Comparison of ENCODE assay signal across 8 cellular contexts in the genomic region with DNA sequence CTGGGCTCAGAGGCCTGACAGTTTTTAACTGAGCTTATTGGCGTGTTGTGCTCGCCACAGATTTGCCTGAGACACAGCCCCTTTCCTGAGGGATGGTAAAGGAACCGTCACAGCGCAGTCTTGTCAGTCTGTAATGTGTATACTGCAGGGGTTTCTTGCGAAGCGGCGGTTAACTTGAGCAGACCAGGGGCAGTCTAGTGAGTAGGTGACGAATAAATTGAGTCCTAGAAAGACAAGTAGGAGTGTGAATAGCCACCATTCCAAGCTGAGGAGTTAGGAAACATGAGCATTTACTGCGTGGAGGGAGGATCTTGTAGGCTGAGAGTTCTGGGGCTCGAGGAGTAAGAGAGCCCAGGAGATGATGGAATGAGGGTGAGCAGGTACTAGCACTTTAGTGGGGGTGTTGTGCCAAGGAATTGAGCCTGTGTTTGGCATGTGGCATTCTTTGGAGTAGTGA. TPM values are rescaled to one million over a fixed set of nuclear protein-coding genes. Genes with fewer than 3 reads are reported as not detected.
A peak's percentile ranks its signal among the peaks of the same experiment; 100 is the strongest.
DNase-seq lines count a peak whose midpoint lies in the region; ATAC-seq, FAIRE-seq and TF ChIP-seq lines count a peak whose summit lies in the region.

No MANE protein-coding gene starts in this region.

- peak overlapping the region; percentile 94 for H3K9ac ChIP-seq in HepG2 (ENCODE audit: insufficient read depth, low read depth, low read length)

- peaks cover 61% of the 10 kb centered on the region for H3K4me1 Mint-ChIP-seq in activated T-cell treated with anti-CD3 and anti-CD28 coated beads, Interleukin-2, amount 50 U/mL, for 24 hours (ENCODE audit: low read depth)
- peaks cover 45% of the 10 kb centered on the region for H3K4me1 Mint-ChIP-seq in type B pancreatic cell (ENCODE audit: unreplicated experiment)

- peaks cover 1 to 10% of the 10 kb centered on the region in 2 experiments; a peak in 2 of 5 replicates for H3K36me3 ChIP-seq in HepG2 (replicated peaks in 1 of 2; ENCODE audit: control insufficient read depth in 1 of 2, insufficient read depth in 2 of 2, low read length in 2 of 2)

- H3K4me3 ChIP-seq in astrocyte of the cerebellum (ENCODE audit: low read depth, low read length) (peak overlapping the region; percentile 56), HepG2 (replicated peaks in 1 of 3; ENCODE audit: insufficient read depth in 1 of 3, low read depth in 2 of 3, low read length in 3 of 3) (peak overlapping the region; percentile 92 to 94 (median 93))

- in situ Hi-C loops in astrocyte of the cerebellum (cut with HindIII; ENCODE audit: low sequenced_read_pairs) (no loop called here), HepG2 (cut with HindIII; ENCODE audit: extremely low pct_ligation_motif_present, low pct_unique_long_range_greater_than_20kb) (no loop called here)

- H3K4me1 ChIP-seq in HepG2 (ENCODE audit: insufficient read depth, low read length) = peaks cover 47% of the 10 kb centered on the region

- no peaks in the 10 kb centered on the region for H3K27me3 Mint-ChIP-seq in activated T-cell treated with anti-CD3 and anti-CD28 coated beads, Interleukin-2, amount 50 U/mL, for 24 hours
- no peaks in the 10 kb centered on the region for H3K27me3 Mint-ChIP-seq in type B pancreatic cell

- no peak overlapping the region for H2AFZ ChIP-seq in HepG2 (ENCODE audit: low read length)

- H3K9me3 Mint-ChIP-seq in activated T-cell treated with anti-CD3 and anti-CD28 coated beads, Interleukin-2, amount 50 U/mL, for 24 hours = no peaks in the 10 kb centered on the region
- no peaks in the 10 kb centered on the region for H3K9me3 Mint-ChIP-seq in type B pancreatic cell

- intact Hi-C loops in HepG2 (cut with micrococcal nuclease; ENCODE audit: unreplicated experiment) = loop anchor here (1.0 kb wide), 1 partner anchor 43 kb away; no protein-coding TSS in a partner anchor

- CTCF ChIA-PET in HepG2 (lab: Yijun Ruan, JAX; ENCODE audit: low intra/inter-chr PET ratio, low total read pairs) = no interaction called here

- H3K4me3 Mint-ChIP-seq in activated T-cell treated with anti-CD3 and anti-CD28 coated beads, Interleukin-2, amount 50 U/mL, for 24 hours = peak overlapping the region; percentile 96
- H3K4me3 Mint-ChIP-seq in type B pancreatic cell = peak overlapping the region; percentile 97

- FAIRE-seq in HepG2 (lab: Jason Lieb, UNC) = peak; percentile 21

- H3K27ac ChIP-seq in HepG2 (ENCODE audit: extremely low read length, insufficient read depth, low read length) = peak overlapping the region; percentile 87

- POLR2A ChIA-PET in HepG2 (lab: Yijun Ruan, JAX) = interaction anchor here (0.9 to 2.1 kb wide), 6 partner anchors 14 to 44 kb away, joined by 3 to 16 read pairs (median 4); no protein-coding TSS in a partner anchor

- BruUV-seq in HepG2 (replicated peaks; lab: Mats Ljungman, UMichigan) = no TSS peak

- TF ChIP-seq CTCF in astrocyte of the cerebellum (IDR thresholded peaks at IDR 0.05; ENCODE audit: low read depth, low read length, missing control alignments) = no peak
- TF ChIP-seq CTCF in HepG2 (CRISPR knock-in tag; IDR thresholded peaks at IDR 0.05) = no peak
- TF ChIP-seq CTCF in type B pancreatic cell (conservative IDR thresholded peaks at IDR 0.05) = no peak

- peaks cover 31% of the 10 kb centered on the region for H4K20me1 ChIP-seq in HepG2 (ENCODE audit: insufficient read depth, low read length)

- H3K9me3 ChIP-seq in HepG2 (ENCODE audit: low read length) = no peaks in the 10 kb centered on the region

- TF ChIP-seq EP300 in HepG2 (IDR thresholded peaks at IDR 0.05; ENCODE audit: low read depth in 2 of 2, low read length in 2 of 2) (no peak), HepG2 (CRISPR knock-in tag; IDR thresholded peaks at IDR 0.05; ENCODE audit: borderline replicate concordance) (no peak)

- no peak for ATAC-seq in HepG2
- no peak for ATAC-seq in HG03039 (IDR thresholded peaks at IDR 0.05; ENCODE audit: unreplicated experiment)

- H3K79me2 ChIP-seq in HepG2 (ENCODE audit: insufficient read depth, low read length) = peaks cover 61% of the 10 kb centered on the region

- peaks cover 51% of the 10 kb centered on the region for H3K36me3 Mint-ChIP-seq in activated T-cell treated with anti-CD3 and anti-CD28 coated beads, Interleukin-2, amount 50 U/mL, for 24 hours (ENCODE audit: low read depth)
- peaks cover 4% of the 10 kb centered on the region for H3K36me3 Mint-ChIP-seq in type B pancreatic cell

- no peak for TF ChIP-seq POLR2A in HepG2 (IDR thresholded peaks at IDR 0.05; ENCODE audit: insufficient read depth in 1 of 2, low read depth in 2 of 2, low read length in 2 of 2)

- H3K27ac Mint-ChIP-seq in activated T-cell treated with anti-CD3 and anti-CD28 coated beads, Interleukin-2, amount 50 U/mL, for 24 hours = peak overlapping the region; percentile 98
- H3K27ac Mint-ChIP-seq in type B pancreatic cell = peak overlapping the region; percentile 98

- peak overlapping the region; percentile 93 for H3K4me2 ChIP-seq in HepG2 (ENCODE audit: low read depth, low read length)

- peaks cover 0 to 4% of the 10 kb centered on the region in 2 experiments; a peak in 1 of 5 replicates for H3K27me3 ChIP-seq in HepG2 (ENCODE audit: control insufficient read depth in 1 of 2, insufficient read depth in 2 of 2, low read length in 2 of 2)

- no peak for DNase-seq in activated T-cell treated with anti-CD3 and anti-CD28 coated beads, Interleukin-2, amount 50 U/mL, for 24 hours
- no peak for DNase-seq in activated T-cell treated with anti-CD3 and anti-CD28 coated beads for 4 hours
- DNase-seq in astrocyte of the cerebellum (ENCODE audit: low read depth) = no peak
- DNase-seq in HepG2 (ENCODE audit: low spot score) = no peak
- DNase-seq in type B pancreatic cell (ENCODE audit: extremely low spot score, unreplicated experiment) = no peak
- DNase-seq in NCI-H2029 (lab: John Stamatoyannopoulos, UW) = no peak
- no peak for DNase-seq in NCI-H1417 (lab: John Stamatoyannopoulos, UW)

- no peak for TF ChIP-seq RAD21 in HepG2 (CRISPR knock-in tag; IDR thresholded peaks at IDR 0.05)

- 13% methylated on average over 7 of the region's 10 CpGs for WGBS in HepG2 (ENCODE audit: low lambda C conversion rate)

TF ChIP-seq in HepG2, 621 proteins besides CTCF, POLR2A, EP300 and RAD21 (continues in another document):
- TF ChIP-seq ZNF761 (CRISPR knock-in tag; conservative IDR thresholded peaks at IDR 0.05) (0 out of 2 replicates have a peak, but pooled peaks have one; percentile 40), ATF7-NPFF (CRISPR knock-in tag; IDR thresholded peaks at IDR 0.05; ENCODE audit: low read depth) (no peak)

RNA-seq across cellular contexts. Expression of a gene that starts 1.4 kb away (rescaled TPM):
- total RNA-seq in HepG2 (2016; rRNA removed; fragmentation: Illumina TruSeq; extraction: Trizol) (9.8 and 14.3 TPM in 2 replicates), type B pancreatic cell (ENCODE audit: low replicate concordance) (90.8 and 121 TPM in 2 replicates)
- 51.6 and 53.2 TPM in 2 replicates for total RNA-seq in HepG2 (2016; cell fraction: cytosol; rRNA removed; fragmentation: Illumina TruSeq; extraction: Trizol; ENCODE audit: low read depth)
- total RNA-seq in HepG2 (2016; cell fraction: insoluble cytoplasmic fraction; rRNA removed; fragmentation: Illumina TruSeq; extraction: Trizol) = 7.7 and 13.5 TPM in 2 replicates
- total RNA-seq in HepG2 (2016; cell fraction: membrane; rRNA removed; fragmentation: Illumina TruSeq; extraction: Trizol) = 31.3 and 33.8 TPM in 2 replicates
- 27.9 and 31.0 TPM in 2 replicates for total RNA-seq in HepG2 (2016; cell fraction: nucleus; rRNA removed; fragmentation: Illumina TruSeq; extraction: Trizol)
- polyA plus RNA-seq in HepG2 (2011; rRNA removed) = 27.0 and 31.0 TPM in 2 replicates
- polyA plus RNA-seq in HepG2 (2011; cell fraction: cytosol; rRNA removed) = 12.4 and 17.0 TPM in 2 replicates
- 131 and 178 TPM in 2 replicates for polyA plus RNA-seq in HepG2 (2011; cell fraction: nucleus; rRNA removed)
- polyA plus RNA-seq in HepG2 (2012) = 31.5 and 37.1 TPM in 2 replicates
- 6.4 and 9.0 TPM in 2 replicates for polyA plus RNA-seq in HepG2 (2016; cell fraction: cytosol; fragmentation: Illumina TruSeq; extraction: Trizol; ENCODE audit: low read depth)
- polyA plus RNA-seq in HepG2 (2016; cell fraction: insoluble cytoplasmic fraction; fragmentation: Illumina TruSeq; extraction: Trizol; ENCODE audit: low read depth) = 15.4 and 20.3 TPM in 2 replicates
- polyA plus RNA-seq in HepG2 (2016; cell fraction: membrane; fragmentation: Illumina TruSeq; extraction: Trizol; ENCODE audit: low read depth) = 14.6 and 14.9 TPM in 2 replicates
- polyA plus RNA-seq in HepG2 (2016; cell fraction: nucleus; fragmentation: Illumina TruSeq; extraction: Trizol; ENCODE audit: insufficient read depth, low read depth) = 54.7 and 59.1 TPM in 2 replicates
- polyA minus RNA-seq in HepG2 (2011; rRNA and poly(A)+ RNA removed; ENCODE audit: low replicate concordance) = 39.9 and 83.9 TPM in 2 replicates
- polyA minus RNA-seq in HepG2 (2011; cell fraction: cytosol; rRNA and poly(A)+ RNA removed) = 31.6 and 37.5 TPM in 2 replicates
- polyA minus RNA-seq in HepG2 (2011; cell fraction: nucleus; rRNA and poly(A)+ RNA removed) = 98.0 and 116 TPM in 2 replicates

RNA-seq across cellular contexts. Expression of a gene that starts 13.2 kb away (rescaled TPM):
- total RNA-seq in HepG2 (2016; rRNA removed; fragmentation: Illumina TruSeq; extraction: Trizol) (11.3 and 14.8 TPM in 2 replicates), type B pancreatic cell (ENCODE audit: low replicate concordance) (34.3 and 38.8 TPM in 2 replicates)
- 3.5 and 4.2 TPM in 2 replicates for total RNA-seq in HepG2 (2016; cell fraction: cytosol; rRNA removed; fragmentation: Illumina TruSeq; extraction: Trizol; ENCODE audit: low read depth)
- 9.8 and 17.0 TPM in 2 replicates for total RNA-seq in HepG2 (2016; cell fraction: insoluble cytoplasmic fraction; rRNA removed; fragmentation: Illumina TruSeq; extraction: Trizol)
- 5.6 and 6.4 TPM in 2 replicates for total RNA-seq in HepG2 (2016; cell fraction: membrane; rRNA removed; fragmentation: Illumina TruSeq; extraction: Trizol)
- 16.4 and 19.9 TPM in 2 replicates for total RNA-seq in HepG2 (2016; cell fraction: nucleus; rRNA removed; fragmentation: Illumina TruSeq; extraction: Trizol)
- polyA plus RNA-seq in HepG2 (2011; rRNA removed) = 10.9 and 15.8 TPM in 2 replicates
- 10.9 and 13.2 TPM in 2 replicates for polyA plus RNA-seq in HepG2 (2011; cell fraction: cytosol; rRNA removed)
- polyA plus RNA-seq in HepG2 (2011; cell fraction: nucleus; rRNA removed) = 24.9 and 26.8 TPM in 2 replicates
- polyA plus RNA-seq in HepG2 (2012) = 7.6 and 8.3 TPM in 2 replicates
- 0.76 and 1.1 TPM in 2 replicates for polyA plus RNA-seq in HepG2 (2016; cell fraction: cytosol; fragmentation: Illumina TruSeq; extraction: Trizol; ENCODE audit: low read depth)
- polyA plus RNA-seq in HepG2 (2016; cell fraction: insoluble cytoplasmic fraction; fragmentation: Illumina TruSeq; extraction: Trizol; ENCODE audit: low read depth) = 7.9 and 10.3 TPM in 2 replicates
- polyA plus RNA-seq in HepG2 (2016; cell fraction: membrane; fragmentation: Illumina TruSeq; extraction: Trizol; ENCODE audit: low read depth) = 1.1 and 1.6 TPM in 2 replicates
- polyA plus RNA-seq in HepG2 (2016; cell fraction: nucleus; fragmentation: Illumina TruSeq; extraction: Trizol; ENCODE audit: insufficient read depth, low read depth) = 21.4 and 25.4 TPM in 2 replicates
- polyA minus RNA-seq in HepG2 (2011; rRNA and poly(A)+ RNA removed; ENCODE audit: low replicate concordance) = 12.1 and 32.8 TPM in 2 replicates
- 6.0 and 10.6 TPM in 2 replicates for polyA minus RNA-seq in HepG2 (2011; cell fraction: cytosol; rRNA and poly(A)+ RNA removed)
- 17.1 and 18.6 TPM in 2 replicates for polyA minus RNA-seq in HepG2 (2011; cell fraction: nucleus; rRNA and poly(A)+ RNA removed)
